Comparison of ENCODE assay signal across 2 cellular contexts in genomic region chr4:2333916-2334644, GRCh38.
TF ChIP-seq lines count a peak whose summit lies in the region.

No MANE protein-coding gene starts in this region.

TF ChIP-seq in HepG2, 621 proteins besides CTCF, POLR2A, EP300 and RAD21:
- TF ChIP-seq PCBP1 (IDR thresholded peaks at IDR 0.05; ENCODE audit: borderline replicate concordance, low read depth, low read length), result 0 out of 2 replicates have a peak, but pooled peaks have one; percentile 11
- TF ChIP-seq, protein P1, sequence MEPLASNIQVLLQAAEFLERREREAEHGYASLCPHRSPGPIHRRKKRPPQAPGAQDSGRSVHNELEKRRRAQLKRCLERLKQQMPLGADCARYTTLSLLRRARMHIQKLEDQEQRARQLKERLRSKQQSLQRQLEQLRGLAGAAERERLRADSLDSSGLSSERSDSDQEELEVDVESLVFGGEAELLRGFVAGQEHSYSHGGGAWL (CRISPR knock-in tag; IDR thresholded peaks at IDR 0.05), result no peak

TF ChIP-seq in GM12878, 131 proteins besides CTCF, POLR2A, EP300 and RAD21:
- TF ChIP-seq SREBF2 (IDR thresholded peaks at IDR 0.05; ENCODE audit: low read length), result no peak
